Comparison of ENCODE assay signal across 22 cellular contexts in the genomic region with DNA sequence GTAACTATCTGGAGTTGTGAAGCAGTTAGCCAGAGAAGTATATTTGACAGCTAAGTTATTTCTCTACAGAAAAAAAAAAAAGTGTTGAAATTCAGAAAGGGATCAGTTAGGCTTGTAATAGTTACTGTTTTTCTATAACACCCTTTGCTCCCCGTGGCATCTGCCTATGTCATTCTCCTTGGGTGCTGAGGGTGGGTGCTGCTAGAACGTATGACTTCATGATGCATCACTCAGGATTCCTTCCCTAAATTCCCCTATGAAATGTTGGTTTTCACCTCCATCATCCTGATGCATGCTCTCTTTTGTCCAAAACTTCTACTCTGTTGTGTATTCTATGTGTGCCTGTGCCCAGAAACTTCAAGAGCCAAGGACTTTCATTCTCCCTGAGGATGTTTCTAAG.
"Had no signal": no experiment of that assay in that cellular context is flagged by ENCODE, and none has a peak within 500 bp of the region (broad histone marks: within the 10 kb centered on the region; RNA-seq: fewer than 3 reads in every experiment).

No MANE protein-coding gene starts in this region.

- H3K36me3 ChIP-seq: gastroesophageal sphincter, prostate gland, right lobe of liver, spleen, stomach, thoracic aorta, transverse colon had no signal

- DNase-seq: effector CD4-positive, alpha-beta T cell; kidney; left colon; left ventricle myocardium superior; mesendoderm; naive thymus-derived CD4-positive, alpha-beta T cell; nephron progenitor cell; retina; right lobe of liver; spleen; stimulated activated CD4-positive, alpha-beta T cell treated with anti-CD3 and anti-CD28 coated beads, Interleukin-2, amount 100 ng/mL, for 24 hours; stimulated activated CD4-positive, alpha-beta T cell treated with anti-CD3 and anti-CD28 coated beads, Interleukin-4, amount 100 ng/mL, for 4 hours; stimulated activated naive CD4-positive, alpha-beta T cell; stomach; substantia nigra; transverse colon had no signal

- H3K27me3 ChIP-seq: gastroesophageal sphincter, right lobe of liver, spleen, stomach, transverse colon had no signal

- H3K4me3 ChIP-seq: coronary artery, gastroesophageal sphincter, lung, prostate gland, right lobe of liver, spleen, stomach, thoracic aorta, transverse colon had no signal

- ATAC-seq: esophagus mucosa; gastroesophageal sphincter; left colon; left ventricle myocardium superior; naive thymus-derived CD4-positive, alpha-beta T cell; right lobe of liver had no signal
